In genomic region chr2:222380456-222380855, GRCh38 we compare ENCODE assay signal across 27 cellular contexts. TPM values are rescaled to one million over a fixed set of nuclear protein-coding genes. Genes with fewer than 3 reads are reported as not detected.
"Had no signal": no experiment of that assay in that cellular context is flagged by ENCODE, and none has a peak within 500 bp of the region (broad histone marks: within the 10 kb centered on the region; RNA-seq: fewer than 3 reads in every experiment).

No MANE protein-coding gene starts in this region.

- DNase-seq: activated CD4-positive, alpha-beta memory T cell treated with anti-CD3 and anti-CD28 coated beads, Interleukin-2, amount 10 ng/mL, durations not matched to agents 7 days and 5 days; activated CD4-positive, alpha-beta T cell treated with anti-CD3 and anti-CD28 coated beads for 1 hour; activated CD4-positive, alpha-beta T cell treated with anti-CD3 and anti-CD28 coated beads for 4 hours; activated CD4-positive, alpha-beta T cell treated with anti-CD3 and anti-CD28 coated beads, Interleukin-2, amount 10 ng/mL, durations not matched to agents 7 days and 5 days; activated CD4-positive, alpha-beta T cell treated with anti-CD3 and anti-CD28 coated beads, Interleukin-2, amount 50 U/mL, for 4 hours; activated CD8-positive, alpha-beta memory T cell treated with anti-CD3 and anti-CD28 coated beads, Interleukin-2, amount 50 U/mL, for 48 hours; activated effector memory CD4-positive, alpha-beta T cell treated with anti-CD3 and anti-CD28 coated beads, Interleukin-2, amount 50 U/mL, for 16 hours; activated naive CD4-positive, alpha-beta T cell treated with anti-CD3 and anti-CD28 coated beads for 36 hours; activated naive CD8-positive, alpha-beta T cell treated with anti-CD3 and anti-CD28 coated beads for 36 hours; activated naive CD8-positive, alpha-beta T cell treated with anti-CD3 and anti-CD28 coated beads, Interleukin-2, amount 50 U/mL, for 24 hours; activated T-cell treated with anti-CD3 and anti-CD28 coated beads, Interleukin-2, amount 50 U/mL, for 4 hours; adrenal gland; amygdala; aorta; body of pancreas; caudate nucleus; cortex of kidney; effector CD8-positive, alpha-beta T cell; erythroblast; foreskin keratinocyte; gastrocnemius medialis; heart right ventricle; T-helper 2 cell had no signal

- H3K4me3 ChIP-seq: adrenal gland, body of pancreas, esophagus muscularis mucosa, gastrocnemius medialis, heart right ventricle had no signal

- H3K36me3 ChIP-seq: adrenal gland, esophagus muscularis mucosa, gastrocnemius medialis, heart right ventricle had no signal

- FAIRE-seq: colon had no signal

- H3K27me3 ChIP-seq: adrenal gland, body of pancreas, esophagus muscularis mucosa, gastrocnemius medialis, heart right ventricle had no signal

RNA-seq across cellular contexts. Expression of gene SGPP2, which starts 43.9 kb away (rescaled TPM):
- total RNA-seq: chondrocyte, dermis microvascular lymphatic vessel endothelial cell had no signal
